ENCODE assay signal across 28 cellular contexts in the genomic region with DNA sequence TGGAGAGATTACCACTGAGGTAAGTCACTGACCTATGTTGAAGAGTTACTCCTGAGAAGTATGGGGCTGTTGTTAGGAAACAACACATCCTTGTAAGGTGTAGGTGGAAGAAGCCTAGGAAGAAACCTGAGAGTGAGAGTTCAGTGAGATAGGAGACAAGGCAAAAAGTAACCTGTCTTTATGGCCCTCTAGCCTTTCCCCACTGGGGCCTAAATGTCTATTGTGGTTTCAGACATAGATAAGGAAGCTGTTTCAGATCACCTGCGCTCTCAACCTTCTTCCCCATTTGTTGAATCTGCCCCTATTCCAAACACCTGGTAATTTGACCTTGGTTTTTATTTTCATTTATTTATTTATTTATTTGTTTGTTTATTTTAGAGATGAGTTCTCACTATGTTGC.
"Had no signal": no experiment of that assay in that cellular context is flagged by ENCODE, and none has a peak within 500 bp of the region (broad histone marks: within the 10 kb centered on the region; RNA-seq: fewer than 3 reads in every experiment).

No MANE protein-coding gene starts in this region.

- H3K36me3 ChIP-seq: colonic mucosa, esophagus muscularis mucosa, esophagus squamous epithelium, gastrocnemius medialis, gastroesophageal sphincter, heart left ventricle, heart right ventricle had no signal

- H3K4me3 Mint-ChIP-seq: dendritic cell treated with granulocyte-macrophage colony-stimulating factor and Interleukin-4, amounts not matched to agents 40 ng/mL and 50 ng/mL, for 4 days; effector memory CD8-positive, alpha-beta T cell; endodermal cell had no signal

- H3K27me3 ChIP-seq: colonic mucosa, dorsolateral prefrontal cortex, esophagus muscularis mucosa, esophagus squamous epithelium, foreskin keratinocyte, gastrocnemius medialis, gastroesophageal sphincter, heart left ventricle, heart right ventricle, hepatocyte had no signal

- FAIRE-seq: endothelial cell of umbilical vein, frontal cortex had no signal

- H3K27ac Mint-ChIP-seq: dendritic cell treated with granulocyte-macrophage colony-stimulating factor and Interleukin-4, amounts not matched to agents 40 ng/mL and 50 ng/mL, for 4 days; effector memory CD8-positive, alpha-beta T cell; endodermal cell had no signal

- ATAC-seq: effector memory CD8-positive, alpha-beta T cell; esophagus mucosa; foreskin keratinocyte; gastrocnemius medialis; gastroesophageal sphincter; heart left ventricle; heart right ventricle had no signal

- H3K9me3 ChIP-seq: colonic mucosa, esophagus muscularis mucosa, esophagus squamous epithelium, gastroesophageal sphincter had no signal

- H3K27me3 Mint-ChIP-seq: dendritic cell treated with granulocyte-macrophage colony-stimulating factor and Interleukin-4, amounts not matched to agents 40 ng/mL and 50 ng/mL, for 4 days; effector memory CD8-positive, alpha-beta T cell had no signal

- H2AFZ ChIP-seq: hepatocyte had no signal

- H3K4me1 Mint-ChIP-seq: endodermal cell had no signal

- H3K4me3 ChIP-seq: colonic mucosa, coronary artery, dorsolateral prefrontal cortex, esophagus muscularis mucosa, esophagus squamous epithelium, gastrocnemius medialis, gastroesophageal sphincter, heart left ventricle, heart right ventricle, hepatocyte had no signal

- H3K27ac ChIP-seq: colonic mucosa, coronary artery, dorsolateral prefrontal cortex, epithelial cell of prostate, esophagus muscularis mucosa, esophagus squamous epithelium, foreskin keratinocyte, gastrocnemius medialis, gastroesophageal sphincter, heart left ventricle, heart right ventricle, hepatocyte had no signal

- H3K4me2 ChIP-seq: hepatocyte had no signal

- DNase-seq: colonic mucosa; cortex of kidney; dermis blood vessel endothelial cell; dorsolateral prefrontal cortex; effector CD4-positive, alpha-beta T cell; effector CD8-positive, alpha-beta T cell; effector memory CD4-positive, alpha-beta T cell; effector memory CD8-positive, alpha-beta T cell; endodermal cell; erythroblast; esophagus squamous epithelium; foreskin fibroblast; foreskin keratinocyte; foreskin melanocyte; gastrocnemius medialis; glutamatergic neuron; head of caudate nucleus; heart left ventricle; heart right ventricle had no signal

- H3K79me2 ChIP-seq: hepatocyte had no signal

- H3K4me1 ChIP-seq: colonic mucosa, esophagus muscularis mucosa, esophagus squamous epithelium, foreskin keratinocyte, gastrocnemius medialis, gastroesophageal sphincter, heart left ventricle, heart right ventricle had no signal
